9 cellular contexts compared by ENCODE assay signal in genomic region chr3:171806200-171807128, GRCh38. TPM values are rescaled to one million over a fixed set of nuclear protein-coding genes. Genes with fewer than 3 reads are reported as not detected.
A peak's percentile ranks its signal among the peaks of the same experiment; 100 is the strongest.
DNase-seq lines count a peak whose midpoint lies in the region; ATAC-seq and TF ChIP-seq lines count a peak whose summit lies in the region.
"Had no signal": no experiment of that assay in that cellular context is flagged by ENCODE, and none has a peak within 500 bp of the region (broad histone marks: within the 10 kb centered on the region; RNA-seq: fewer than 3 reads in every experiment).

No MANE protein-coding gene starts in this region.

- H3K36me3 ChIP-seq in ACC112 (ENCODE audit: insufficient read depth, low read length) (no peaks in the 10 kb centered on the region), body of pancreas (replicated peaks in 1 of 2; ENCODE audit: insufficient read depth in 1 of 2, low read depth in 2 of 2) (no peaks in the 10 kb centered on the region), right lobe of liver (no peaks in the 10 kb centered on the region)

- H3K4me3 ChIP-seq in ACC112 (ENCODE audit: low read depth, low read length) (peak overlapping the region; percentile 20; the same call in 1 of the 2 replicates), HFF-Myc (replicated peaks; ENCODE audit: low read depth, low read length) (no peak overlapping the region), body of pancreas (no peak overlapping the region), right lobe of liver (no peak overlapping the region)

- TF ChIP-seq POLR2A in body of pancreas (IDR thresholded peaks at IDR 0.05) (no peak), right lobe of liver (IDR thresholded peaks at IDR 0.05) (no peak)

- peak; percentile 84 for DNase-seq in HFF-Myc (ENCODE audit: extremely low read depth, low read depth)
- no peak for DNase-seq in body of pancreas
- no peak for DNase-seq in right lobe of liver
- DNase-seq in RPMI8226 = no peak
- no peak for DNase-seq in activated naive CD4-positive, alpha-beta T cell (lab: John Stamatoyannopoulos, UW)
- DNase-seq in NCI-H2227 (lab: John Stamatoyannopoulos, UW; ENCODE audit: unreplicated experiment) = no peak
- DNase-seq: NCI-H1436 had no signal

- ATAC-seq in body of pancreas = no peak
- ATAC-seq in right lobe of liver = peak in 2 of 4 donors; percentile 11 to 38
- ATAC-seq in HG03280 (IDR thresholded peaks at IDR 0.05; ENCODE audit: unreplicated experiment) = no peak

- H3K27me3 ChIP-seq in ACC112 (ENCODE audit: insufficient read depth, low read length) (no peaks in the 10 kb centered on the region), body of pancreas (no peaks in the 10 kb centered on the region), right lobe of liver (no peaks in the 10 kb centered on the region)

- H3K27ac ChIP-seq in ACC112 (ENCODE audit: low read depth, low read length) = peak overlapping the region; percentile 95
- H3K27ac ChIP-seq in body of pancreas = peak overlapping the region in 3 of 4 donors; percentile 4 to 40 (median 33)
- peak overlapping the region; percentile 18 to 64 (median 31) for H3K27ac ChIP-seq in right lobe of liver

- no peaks in the 10 kb centered on the region for H3K9me3 ChIP-seq in body of pancreas
- no peaks in the 10 kb centered on the region for H3K9me3 ChIP-seq in right lobe of liver

- 56 to 58% methylated on average over 5 of the region's 5 CpGs for WGBS in body of pancreas, 2 donors
- WGBS in right lobe of liver (ENCODE audit: insufficient coverage, low coverage, low lambda C conversion rate, missing lambda C conversion rate) = 32% methylated on average over 5 of the region's 5 CpGs

- intact Hi-C loops in body of pancreas (cut with DNase I) = no loop called here
- intact Hi-C loops in right lobe of liver (cut with DNase I) = no loop called here

- peaks cover 62% of the 10 kb centered on the region for H3K4me1 ChIP-seq in ACC112 (ENCODE audit: control insufficient read depth, insufficient read depth, low read length, unreplicated experiment)
- peaks cover 38% of the 10 kb centered on the region for H3K4me1 ChIP-seq in body of pancreas
- H3K4me1 ChIP-seq in right lobe of liver = peaks cover 0 to 23% (median 7%) of the 10 kb centered on the region in 4 donors

- no peak overlapping the region for H2AFZ ChIP-seq in ACC112 (ENCODE audit: low read length, unreplicated experiment)

- peaks cover 42% of the 10 kb centered on the region for H3K79me2 ChIP-seq in ACC112 (ENCODE audit: control insufficient read depth, insufficient read depth, low read length, unreplicated experiment)

- TF ChIP-seq CTCF in HFF-Myc (IDR thresholded peaks at IDR 0.05; ENCODE audit: low read depth, low read length, missing control alignments) = no peak
- no peak for TF ChIP-seq CTCF in body of pancreas (IDR thresholded peaks at IDR 0.05)
- TF ChIP-seq CTCF in right lobe of liver (IDR thresholded peaks at IDR 0.05) = no peak

RNA-seq across cellular contexts. Expression of gene PLD1, which starts 3.8 kb away (rescaled TPM):
- total RNA-seq in body of pancreas = 10 to 100 TPM; 60.4 to 96.2 TPM
- total RNA-seq in right lobe of liver = 10 to 100 TPM; 13.3 to 29.9 (median 18.5) TPM

RNA-seq across cellular contexts. Expression of gene TMEM212, which starts 36.7 kb away (rescaled TPM):
- total RNA-seq in body of pancreas = not detected
- not detected for total RNA-seq in right lobe of liver

Comparison
In these comparisons a context has a peak if more than half of its experiments do, and no peak if none do; other contexts are left out.
1. H3K27ac ChIP-seq: peak in every context shown above with its lines; median percentile 95 in ACC112; 33 in body of pancreas; 31 in right lobe of liver.